8 cellular contexts compared by ENCODE assay signal in genomic region chr7:66681491-66682349, GRCh38. TPM values are rescaled to one million over a fixed set of nuclear protein-coding genes. Genes with fewer than 3 reads are reported as not detected.
DNase-seq lines count a peak whose midpoint lies in the region; ATAC-seq, FAIRE-seq and TF ChIP-seq lines count a peak whose summit lies in the region.

No MANE protein-coding gene starts in this region.

- H3K27me3 ChIP-seq in adrenal gland (no peaks in the 10 kb centered on the region), upper lobe of right lung (no peaks in the 10 kb centered on the region)

- TF ChIP-seq CTCF in adrenal gland (IDR thresholded peaks at IDR 0.05) (no peak), upper lobe of right lung (IDR thresholded peaks at IDR 0.05) (no peak)

- peak; percentile 91 for FAIRE-seq in GM12892 (lab: Jason Lieb, UNC)

- peaks cover 0 to 19% of the 10 kb centered on the region in 2 donors for H3K4me1 ChIP-seq in adrenal gland (replicated peaks in 1 of 2)
- peaks cover 10% of the 10 kb centered on the region for H3K4me1 ChIP-seq in upper lobe of right lung

- H3K27ac ChIP-seq in adrenal gland (peak overlapping the region; percentile 92 to 99 (median 93)), upper lobe of right lung (peak overlapping the region; percentile 97)

- peak; percentile 88 for TF ChIP-seq POLR2A in GM12892 (IDR thresholded peaks at IDR 0.05; ENCODE audit: low read depth, low read length)
- TF ChIP-seq POLR2A in adrenal gland (IDR thresholded peaks at IDR 0.05): peak; percentile 90 to 97

- H3K4me3 ChIP-seq in adrenal gland (peak overlapping the region; percentile 10 to 99 (median 58)), upper lobe of right lung (peak overlapping the region; percentile 95)

- no peaks in the 10 kb centered on the region for H3K36me3 ChIP-seq in adrenal gland (replicated peaks in 1 of 2)
- H3K36me3 ChIP-seq in upper lobe of right lung: no peaks in the 10 kb centered on the region

- WGBS in adrenal gland, 4 donors: 2 to 6% (median 3%) methylated on average over 30 to 78 of the region's 78 CpGs

- peak; percentile 96 for DNase-seq in GM12892 (ENCODE audit: insufficient read length)
- DNase-seq in NCI-H1436 (lab: John Stamatoyannopoulos, UW): peak; percentile 86
- peak; percentile 97 for DNase-seq in SW480 (ENCODE audit: low spot score)
- peak; percentile 96 to 99 (median 98) for DNase-seq in adrenal gland
- DNase-seq in left cardiac atrium: peak; percentile 98
- peak; percentile 99 for DNase-seq in posterior vena cava (ENCODE audit: low spot score)
- peak; percentile 99 for DNase-seq in upper lobe of right lung

- intact Hi-C loops in adrenal gland (cut with DNase I) (no loop called here), left cardiac atrium (cut with DNase I) (no loop called here), posterior vena cava (cut with DNase I) (loop anchor here in 1 of 2 donors (10.0 kb wide), 1 partner anchor 53 kb away; no protein-coding TSS in a partner anchor), upper lobe of right lung (cut with DNase I) (no loop called here)

- no peaks in the 10 kb centered on the region for H3K9me3 ChIP-seq in adrenal gland (replicated peaks in 1 of 3)
- H3K9me3 ChIP-seq in upper lobe of right lung: no peaks in the 10 kb centered on the region

- ATAC-seq in HG02840 (IDR thresholded peaks at IDR 0.05; ENCODE audit: low FRiP score, unreplicated experiment): peak; percentile 92
- ATAC-seq in left cardiac atrium: peak; percentile 99
- ATAC-seq in upper lobe of right lung: peak; percentile 99

RNA-seq across cellular contexts. Expression of gene KCTD7, which starts 53.0 kb away (rescaled TPM):
- 8.2 TPM for polyA plus RNA-seq in GM12892 (2012; ENCODE audit: missing spikeins)
- total RNA-seq in adrenal gland (10 to 100 TPM; 10.2 to 25.0 (median 16.5) TPM), left cardiac atrium (10 to 100 TPM in 1 of 2 donors, 1 to 10 TPM in 1; 9.2 to 11.3 TPM), posterior vena cava (10 to 100 TPM in 1 of 2 donors, 1 to 10 TPM in 1; 8.8 to 10.1 TPM), upper lobe of right lung (12.5 TPM)
- 10 to 100 TPM in 1 of 3 donors, 1 to 10 TPM in 2; 4.9 to 17.9 (median 6.0) TPM for polyA plus RNA-seq in adrenal gland

RNA-seq across cellular contexts. Expression of gene RABGEF1, which starts 58.8 kb away (rescaled TPM):
- 24.2 TPM for polyA plus RNA-seq in GM12892 (2012; ENCODE audit: missing spikeins)
- 10 to 100 TPM; 27.9 to 50.2 (median 34.1) TPM for total RNA-seq in adrenal gland
- polyA plus RNA-seq in adrenal gland: 10 to 100 TPM; 23.6 to 39.1 (median 23.6) TPM
- 10 to 100 TPM; 16.0 to 20.8 TPM for total RNA-seq in left cardiac atrium
- 10 to 100 TPM; 29.9 to 39.6 TPM for total RNA-seq in posterior vena cava
- 23.1 TPM for total RNA-seq in upper lobe of right lung

Comparison
In these comparisons a context has a peak if more than half of its experiments do, and no peak if none do; other contexts are left out.
1. Peak in every context shown above with its lines: DNase-seq, ATAC-seq, H3K4me3 ChIP-seq and H3K27ac ChIP-seq.